In the genomic region with DNA sequence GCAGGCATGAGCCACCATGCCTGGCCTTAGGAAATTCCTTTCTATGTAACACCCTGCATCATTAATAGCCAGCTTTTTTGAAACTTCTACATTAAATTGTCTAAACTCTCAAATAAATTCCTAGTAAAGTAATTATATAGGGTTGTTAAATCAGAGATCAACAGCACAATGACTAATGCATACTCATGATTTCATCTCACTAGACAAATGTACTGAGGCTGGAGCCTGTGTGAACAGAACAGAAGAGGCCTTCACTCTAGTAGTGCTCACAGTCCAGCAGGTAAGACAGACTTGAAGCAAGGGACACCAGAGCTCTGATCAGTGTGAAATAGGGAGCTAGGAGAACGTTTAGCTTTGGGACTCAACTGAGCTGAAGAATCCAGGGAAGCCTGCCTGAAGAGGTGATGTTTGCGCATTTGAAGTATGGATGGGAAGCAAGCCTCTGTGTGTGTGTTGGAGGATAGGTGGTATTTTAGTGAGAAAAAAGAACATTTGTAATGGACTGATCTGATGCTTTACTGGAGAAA, we compare ENCODE assay signal across 1 cellular context.
TF ChIP-seq lines count a peak whose summit lies in the region.

No MANE protein-coding gene starts in this region.

TF ChIP-seq in GM23338, 12 proteins besides CTCF, POLR2A, EP300 and RAD21 (continued from another document):
- TF ChIP-seq ZNF462 (CRISPR knock-in tag; IDR thresholded peaks at IDR 0.05) (no peak), STAT1 (IDR thresholded peaks at IDR 0.05; ENCODE audit: unreplicated experiment) (no peak), CREB1 (CRISPR knock-in tag; IDR thresholded peaks at IDR 0.05; ENCODE audit: low read depth) (no peak), POLR2AphosphoS5 (IDR thresholded peaks at IDR 0.05; ENCODE audit: low read depth) (no peak)
- TF ChIP-seq, protein P1, sequence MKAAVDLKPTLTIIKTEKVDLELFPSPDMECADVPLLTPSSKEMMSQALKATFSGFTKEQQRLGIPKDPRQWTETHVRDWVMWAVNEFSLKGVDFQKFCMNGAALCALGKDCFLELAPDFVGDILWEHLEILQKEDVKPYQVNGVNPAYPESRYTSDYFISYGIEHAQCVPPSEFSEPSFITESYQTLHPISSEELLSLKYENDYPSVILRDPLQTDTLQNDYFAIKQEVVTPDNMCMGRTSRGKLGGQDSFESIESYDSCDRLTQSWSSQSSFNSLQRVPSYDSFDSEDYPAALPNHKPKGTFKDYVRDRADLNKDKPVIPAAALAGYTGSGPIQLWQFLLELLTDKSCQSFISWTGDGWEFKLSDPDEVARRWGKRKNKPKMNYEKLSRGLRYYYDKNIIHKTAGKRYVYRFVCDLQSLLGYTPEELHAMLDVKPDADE (IDR thresholded peaks at IDR 0.05) = no peak
